Comparison of ENCODE assay signal across 3 cellular contexts in the genomic region with DNA sequence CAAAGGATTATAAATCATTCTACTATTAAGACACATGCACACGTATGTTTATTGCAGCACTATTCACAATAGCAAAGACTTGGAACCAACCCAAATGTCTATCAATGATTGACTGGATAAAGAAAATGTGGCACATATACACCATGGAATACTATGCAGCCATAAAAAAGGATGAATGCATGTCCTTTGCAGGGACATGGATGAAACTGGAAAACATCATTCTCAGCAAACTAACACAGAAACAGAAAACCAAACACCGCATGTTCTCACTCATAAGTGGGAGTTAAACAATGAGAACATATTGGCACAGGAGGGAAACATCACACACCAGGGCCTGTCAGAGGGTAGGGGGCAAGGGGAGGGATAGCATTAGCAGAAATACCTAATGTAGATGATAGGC.
A peak's percentile ranks its signal among the peaks of the same experiment; 100 is the strongest.
DNase-seq lines count a peak whose midpoint lies in the region; ATAC-seq, FAIRE-seq and TF ChIP-seq lines count a peak whose summit lies in the region.
"Not testable (repeated sequence)": the region's sequence is repeated elsewhere in the genome, so short reads cannot be mapped to it uniquely, and the experiment has no call there.

No MANE protein-coding gene starts in this region.

- ATAC-seq in K562: not testable (repeated sequence)

- CTCF ChIA-PET in HEK293 (lab: Yijun Ruan, JAX): interaction anchor here (0.6 kb wide), 1 partner anchor 289 kb away, joined by 3 read pairs; no protein-coding TSS in a partner anchor
- CTCF ChIA-PET in K562 (lab: Yijun Ruan, JAX; ENCODE audit: low intra/inter-chr PET ratio): not testable (repeated sequence)

- peak overlapping the region; percentile 61 for H3K27ac Mint-ChIP-seq in activated naive CD8-positive, alpha-beta T cell

- H3K27ac ChIP-seq in HEK293 (ENCODE audit: extremely low read depth, low read depth, low read length); K562 (ENCODE audit: extremely low read depth, low read depth, low read length): not testable (repeated sequence)

- not testable (repeated sequence) for H3K9me1 ChIP-seq in K562 (ENCODE audit: control insufficient read depth, insufficient read depth, low read length)

- not testable (repeated sequence) for H3K27me3 ChIP-seq in K562 (ENCODE audit: control insufficient read depth in 2 of 2, insufficient read depth in 2 of 2, low read length in 2 of 2)

- not testable (repeated sequence) for TF ChIP-seq CTCF in HEK293 (tag by site-specific recombination; IDR thresholded peaks at IDR 0.05); K562 (IDR thresholded peaks at IDR 0.05 in 2 of 3, conservative IDR thresholded peaks at IDR 0.05 in 1 of 3; ENCODE audit: insufficient read depth in 2 of 3, low read depth in 1 of 3, low read length in 3 of 3)

- not testable (repeated sequence) for H3K36me3 Mint-ChIP-seq in activated naive CD8-positive, alpha-beta T cell

- H2AFZ ChIP-seq in K562 (ENCODE audit: low read depth, low read length): not testable (repeated sequence)

- not testable (repeated sequence) for DNase-seq in K562 (ENCODE audit: extremely low read depth in 1 of 4, low spot score in 3 of 4)

- H3K4me1 ChIP-seq in HEK293 (ENCODE audit: control insufficient read depth, insufficient read depth, low read length); K562 (replicated peaks in 1 of 2; ENCODE audit: control insufficient read depth in 2 of 2, insufficient read depth in 2 of 2, low read length in 2 of 2): not testable (repeated sequence)

- not testable (repeated sequence) for H3K36me3 ChIP-seq in HEK293 (ENCODE audit: control insufficient read depth in 2 of 2, insufficient read depth in 1 of 2, low read length in 2 of 2); K562 (ENCODE audit: control insufficient read depth, insufficient read depth, low read length)

- intact Hi-C loops in K562 (cut with micrococcal nuclease): not testable (repeated sequence)

- H3K79me2 ChIP-seq in K562 (ENCODE audit: control insufficient read depth, insufficient read depth, low read length): not testable (repeated sequence)

- H3K4me1 Mint-ChIP-seq in activated naive CD8-positive, alpha-beta T cell (ENCODE audit: low read depth): not testable (repeated sequence)

- TF ChIP-seq POLR2A in K562 (conservative IDR thresholded peaks at IDR 0.05): not testable (repeated sequence)

- not testable (repeated sequence) for H3K9me3 ChIP-seq in HEK293 (ENCODE audit: control insufficient read depth, insufficient read depth, low read depth, low read length); K562 (replicated peaks; ENCODE audit: control insufficient read depth, insufficient read depth, low read depth, low read length)

- not testable (repeated sequence) for H3K4me3 ChIP-seq in HEK293 (ENCODE audit: low read depth, low read length); K562

- POLR2A ChIA-PET in HEK293 (lab: Yijun Ruan, JAX); K562 (lab: Yijun Ruan, JAX): not testable (repeated sequence)

- not testable (repeated sequence) for H4K20me1 ChIP-seq in K562 (replicated peaks; ENCODE audit: control insufficient read depth, insufficient read depth, low read length)

- 0% methylated on average over 2 of the region's 2 CpGs for WGBS in K562 (ENCODE audit: insufficient coverage, low coverage, missing lambda C conversion rate)

- not testable (repeated sequence) for H3K4me2 ChIP-seq in K562 (ENCODE audit: insufficient read depth, low read length)

- H3K9me3 Mint-ChIP-seq in activated naive CD8-positive, alpha-beta T cell (ENCODE audit: low read depth): not testable (repeated sequence)

- in situ Hi-C loops in K562 (cut with MboI): not testable (repeated sequence)

- not testable (repeated sequence) for FAIRE-seq in K562 (lab: Jason Lieb, UNC)

- not testable (repeated sequence) for H3K4me3 Mint-ChIP-seq in activated naive CD8-positive, alpha-beta T cell

- not testable (repeated sequence) for BruUV-seq in K562 (replicated peaks; lab: Mats Ljungman, UMichigan)

- TF ChIP-seq EP300 in K562 (IDR thresholded peaks at IDR 0.05; ENCODE audit: low read length): not testable (repeated sequence)

- not testable (repeated sequence) for H3K9ac ChIP-seq in K562 (ENCODE audit: insufficient read depth in 1 of 2, low read depth in 2 of 2, low read length in 2 of 2)

- TF ChIP-seq RAD21 in K562 (CRISPR knock-in tag; conservative IDR thresholded peaks at IDR 0.05 in 1 of 2, IDR thresholded peaks at IDR 0.05 in 1 of 2): not testable (repeated sequence)

- not testable (repeated sequence) for H3K27me3 Mint-ChIP-seq in activated naive CD8-positive, alpha-beta T cell

TF ChIP-seq in HEK293, 187 proteins besides CTCF, POLR2A, EP300 and RAD21:
- TF ChIP-seq, protein P1, sequence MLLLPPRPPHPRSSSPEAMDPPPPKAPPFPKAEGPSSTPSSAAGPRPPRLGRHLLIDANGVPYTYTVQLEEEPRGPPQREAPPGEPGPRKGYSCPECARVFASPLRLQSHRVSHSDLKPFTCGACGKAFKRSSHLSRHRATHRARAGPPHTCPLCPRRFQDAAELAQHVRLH (tag by site-specific recombination; IDR thresholded peaks at IDR 0.05): peak; percentile 74
- peak; percentile 80 for TF ChIP-seq ZNF146 (tag by site-specific recombination; IDR thresholded peaks at IDR 0.05)
- TF ChIP-seq, protein P2, sequence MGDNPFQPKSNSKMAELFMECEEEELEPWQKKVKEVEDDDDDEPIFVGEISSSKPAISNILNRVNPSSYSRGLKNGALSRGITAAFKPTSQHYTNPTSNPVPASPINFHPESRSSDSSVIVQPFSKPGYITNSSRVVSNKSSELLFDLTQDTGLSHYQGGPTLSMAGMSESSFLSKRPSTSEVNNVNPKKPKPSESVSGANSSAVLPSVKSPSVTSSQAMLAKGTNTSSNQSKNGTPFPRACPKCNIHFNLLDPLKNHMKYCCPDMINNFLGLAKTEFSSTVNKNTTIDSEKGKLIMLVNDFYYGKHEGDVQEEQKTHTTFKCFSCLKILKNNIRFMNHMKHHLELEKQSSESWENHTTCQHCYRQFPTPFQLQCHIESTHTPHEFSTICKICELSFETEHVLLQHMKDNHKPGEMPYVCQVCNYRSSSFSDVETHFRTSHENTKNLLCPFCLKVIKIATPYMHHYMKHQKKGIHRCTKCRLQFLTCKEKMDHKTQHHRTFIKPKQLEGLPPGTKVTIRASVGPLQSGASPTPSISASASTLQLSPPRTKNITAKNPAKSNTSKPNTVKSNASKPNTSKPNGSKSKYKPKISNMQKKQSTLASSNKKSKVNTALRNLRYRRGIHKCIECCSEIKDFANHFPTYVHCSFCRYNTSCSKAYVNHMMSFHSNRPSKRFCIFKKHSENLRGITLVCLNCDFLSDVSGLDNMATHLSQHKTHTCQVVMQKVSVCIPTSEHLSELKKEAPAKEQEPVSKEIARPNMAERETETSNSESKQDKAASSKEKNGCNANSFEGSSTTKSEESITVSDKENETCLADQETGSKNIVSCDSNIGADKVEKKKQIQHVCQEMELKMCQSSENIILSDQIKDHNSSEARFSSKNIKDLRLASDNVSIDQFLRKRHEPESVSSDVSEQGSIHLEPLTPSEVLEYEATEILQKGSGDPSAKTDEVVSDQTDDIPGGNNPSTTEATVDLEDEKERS (tag by site-specific recombination; IDR thresholded peaks at IDR 0.05): peak; percentile 43; the same call in 1 of the 2 replicates

TF ChIP-seq in K562, 482 proteins besides CTCF, POLR2A, EP300 and RAD21:
- TF ChIP-seq ZNF146 (CRISPR knock-in tag; IDR thresholded peaks at IDR 0.05; ENCODE audit: unreplicated experiment): peak; percentile 39
